In genomic region chr9:128634651-128635262, GRCh38 we compare ENCODE assay signal across 11 cellular contexts. TPM values are rescaled to one million over a fixed set of nuclear protein-coding genes. Genes with fewer than 3 reads are reported as not detected.
DNase-seq lines count a peak whose midpoint lies in the region; ATAC-seq, FAIRE-seq and TF ChIP-seq lines count a peak whose summit lies in the region.
"Had no signal": no experiment of that assay in that cellular context is flagged by ENCODE, and none has a peak within 500 bp of the region (broad histone marks: within the 10 kb centered on the region; RNA-seq: fewer than 3 reads in every experiment).

No MANE protein-coding gene starts in this region.

- TF ChIP-seq EP300 in A549 (IDR thresholded peaks at IDR 0.05) = no peak

- H3K9me3 ChIP-seq in A549 (no peaks in the 10 kb centered on the region), prostate gland (no peaks in the 10 kb centered on the region)

- H3K36me3 Mint-ChIP-seq in stimulated activated memory B cell treated with anti-CD40 and anti-IgM and Interleukin-4, amounts not matched to agents 10 μg/mL and 1 μg/mL and 100 μg/mL, for 72 hours = peaks cover 44% of the 10 kb centered on the region

- TF ChIP-seq POLR2A in A549 (IDR thresholded peaks at IDR 0.05; ENCODE audit: low read length) (no peak), prostate gland (IDR thresholded peaks at IDR 0.05) (no peak)

- TF ChIP-seq CTCF in A549 (IDR thresholded peaks at IDR 0.05) = no peak
- no peak for TF ChIP-seq CTCF in VCaP (conservative IDR thresholded peaks at IDR 0.05)
- no peak for TF ChIP-seq CTCF in prostate gland (IDR thresholded peaks at IDR 0.05)

- FAIRE-seq in A549 (lab: Jason Lieb, UNC) = no peak

- no peak for TF ChIP-seq RAD21 in A549 (conservative IDR thresholded peaks at IDR 0.05 in 1 of 2, IDR thresholded peaks at IDR 0.05 in 1 of 2)

- no peak overlapping the region for H3K4me3 Mint-ChIP-seq in stimulated activated memory B cell treated with anti-CD40 and anti-IgM and Interleukin-4, amounts not matched to agents 10 μg/mL and 1 μg/mL and 100 μg/mL, for 72 hours

- DNase-seq in A549 (ENCODE audit: low read depth in 1 of 2, low spot score in 1 of 2) (no peak), left cardiac atrium (peak; percentile 36), prostate gland (ENCODE audit: low spot score) (no peak), SKM-1 (lab: John Stamatoyannopoulos, UW; ENCODE audit: unreplicated experiment) (no peak)
- no peak for DNase-seq in stimulated activated CD4-positive, alpha-beta T cell treated with anti-CD3 and anti-CD28 coated beads, Interleukin-2, amount 100 ng/mL, for 24 hours
- DNase-seq: activated gamma-delta T cell had no signal

- WGBS in A549 (ENCODE audit: missing lambda C conversion rate) = 71% methylated on average over 23 of the region's 26 CpGs
- WGBS in prostate gland = 68% methylated on average over 26 of the region's 26 CpGs

- CTCF ChIA-PET in A549 (lab: Yijun Ruan, JAX) = interaction anchor here (0.6 to 7.4 kb wide), 37 partner anchors 10 to 400 kb away, joined by 3 to 61 read pairs (median 6); partner anchors contain the start of gene PKN3

- peaks cover 17 to 22% of the 10 kb centered on the region in 2 donors for H3K36me3 ChIP-seq in prostate gland

- POLR2A ChIA-PET in A549 (lab: Yijun Ruan, JAX) = interaction anchor here (0.9 to 2.4 kb wide), 10 partner anchors 9 to 264 kb away, joined by 3 to 24 read pairs (median 6); partner anchors contain the start of genes PKN3, SET, SPTAN1 and URM1

- H3K27me3 Mint-ChIP-seq in stimulated activated memory B cell treated with anti-CD40 and anti-IgM and Interleukin-4, amounts not matched to agents 10 μg/mL and 1 μg/mL and 100 μg/mL, for 72 hours = no peaks in the 10 kb centered on the region

- H3K27ac ChIP-seq in A549 (peak overlapping the region; percentile 97 to 99), VCaP (peak overlapping the region; percentile 14; the same call in 1 of the 2 replicates), prostate gland (peak overlapping the region; percentile 70 to 77)
- H3K27ac ChIP-seq: HL-60 had no signal

- intact Hi-C loops in left cardiac atrium (cut with DNase I) (loop anchor here (5.0 to 10.0 kb wide), 2 partner anchors 48 to 50 kb away; partner anchors contain the start of gene SET (in 1 of the 2)), prostate gland (cut with DNase I) (no loop called here)

- H3K9me3 Mint-ChIP-seq in stimulated activated memory B cell treated with anti-CD40 and anti-IgM and Interleukin-4, amounts not matched to agents 10 μg/mL and 1 μg/mL and 100 μg/mL, for 72 hours = no peaks in the 10 kb centered on the region
- H3K9me3 Mint-ChIP-seq: neural crest cell had no signal

- ATAC-seq in A549 = no peak; a peak in 1 of 6 replicates
- ATAC-seq in left cardiac atrium = peak; percentile 1 to 4
- no peak for ATAC-seq in HG02885 (IDR thresholded peaks at IDR 0.05; ENCODE audit: poor library complexity, unreplicated experiment)
- no peak for ATAC-seq in stimulated activated memory B cell treated with anti-CD40 and anti-IgM and Interleukin-4, amounts not matched to agents 10 μg/mL and 1 μg/mL and 100 μg/mL, for 72 hours

- H3K27me3 ChIP-seq in prostate gland (replicated peaks; ENCODE audit: insufficient read depth) = no peaks in the 10 kb centered on the region

- H3K4me1 ChIP-seq in A549 = peaks cover 49% of the 10 kb centered on the region
- H3K4me1 ChIP-seq in prostate gland (replicated peaks) = peaks cover 10% of the 10 kb centered on the region

- H3K4me2 ChIP-seq in A549 = peak overlapping the region; percentile 93

- H3K27ac Mint-ChIP-seq in stimulated activated memory B cell treated with anti-CD40 and anti-IgM and Interleukin-4, amounts not matched to agents 10 μg/mL and 1 μg/mL and 100 μg/mL, for 72 hours = no peak overlapping the region

- no peaks in the 10 kb centered on the region for H3K4me1 Mint-ChIP-seq in stimulated activated memory B cell treated with anti-CD40 and anti-IgM and Interleukin-4, amounts not matched to agents 10 μg/mL and 1 μg/mL and 100 μg/mL, for 72 hours
- H3K4me1 Mint-ChIP-seq: neural crest cell had no signal

- H3K4me3 ChIP-seq in A549 = peak overlapping the region; percentile 31
- H3K4me3 ChIP-seq in prostate gland = no peak overlapping the region

TF ChIP-seq in A549, 52 proteins besides CTCF, POLR2A, EP300 and RAD21:
- TF ChIP-seq POLR2AphosphoS2 (conservative IDR thresholded peaks at IDR 0.05; ENCODE audit: low read length) (no peak), USF2 (IDR thresholded peaks at IDR 0.05) (no peak), JUN (IDR thresholded peaks at IDR 0.05) (no peak), SMC3 (IDR thresholded peaks at IDR 0.05) (no peak), JUNB (IDR thresholded peaks at IDR 0.05) (no peak), MAX (IDR thresholded peaks at IDR 0.05) (no peak), MYC (IDR thresholded peaks at IDR 0.05; ENCODE audit: borderline replicate concordance, low read length) (no peak), NR3C1 (IDR thresholded peaks at IDR 0.05) (no peak), RARB (CRISPR knock-in tag; IDR thresholded peaks at IDR 0.05) (no peak), CBX8 (IDR thresholded peaks at IDR 0.05) (no peak), NPAS2 (CRISPR knock-in tag; IDR thresholded peaks at IDR 0.05; ENCODE audit: borderline replicate concordance) (no peak), NFE2L2 (conservative IDR thresholded peaks at IDR 0.05; ENCODE audit: low read length) (no peak)

RNA-seq across cellular contexts. Expression of gene DYNC2I2, which starts 21.9 kb away (rescaled TPM):
- polyA plus RNA-seq in A549 (2011; rRNA removed) = 57.3 and 62.8 TPM in 2 replicates
- 184 and 236 TPM in 2 replicates for polyA plus RNA-seq in A549 (2012; cell fraction: cytosol; rRNA removed)
- polyA plus RNA-seq in A549 (2012; cell fraction: nucleus; rRNA removed) = 313 and 398 TPM in 2 replicates
- polyA plus RNA-seq in A549 (2017; fragmentation: RNase III; extraction: RNeasy Plus Mini Kit Qiagen cat#74134 plus additional on column Dnase treatment) = 113 to 117 TPM (median 114 TPM) in 3 replicates
- polyA minus RNA-seq in A549 (2011; rRNA and poly(A)+ RNA removed) = 47.5 and 81.7 TPM in 2 replicates
- 10 to 100 TPM; 12.8 to 20.3 TPM for total RNA-seq in left cardiac atrium
- 10 to 100 TPM; 66.1 to 80.1 TPM for total RNA-seq in prostate gland

RNA-seq across cellular contexts. Expression of gene SET, which starts 54.3 kb away (rescaled TPM):
- 293 and 518 TPM in 2 replicates for polyA plus RNA-seq in A549 (2011; rRNA removed)
- 78.7 and 85.2 TPM in 2 replicates for polyA plus RNA-seq in A549 (2012; cell fraction: cytosol; rRNA removed)
- polyA plus RNA-seq in A549 (2012; cell fraction: nucleus; rRNA removed) = 34.6 and 48.0 TPM in 2 replicates
- polyA plus RNA-seq in A549 (2017; fragmentation: RNase III; extraction: RNeasy Plus Mini Kit Qiagen cat#74134 plus additional on column Dnase treatment) = 538 to 546 TPM (median 544 TPM) in 3 replicates
- 108 TPM in 2 replicates for polyA minus RNA-seq in A549 (2011; rRNA and poly(A)+ RNA removed)
- total RNA-seq in left cardiac atrium = 100 to 1,000 TPM; 158 to 191 TPM
- 100 to 1,000 TPM; 138 to 150 TPM for total RNA-seq in prostate gland

Comparison
In these comparisons a context has a peak if more than half of its experiments do, and no peak if none do; other contexts are left out.
1. ATAC-seq: peak in left cardiac atrium (2 of 2); none in A549 (0 of 2), HG02885 (single experiment) and stimulated activated memory B cell treated with anti-CD40 and anti-IgM and Interleukin-4, amounts not matched to agents 10 μg/mL and 1 μg/mL and 100 μg/mL, for 72 hours (single experiment).
2. H3K27ac ChIP-seq: peak in every context shown above with its lines; median percentile 98 in A549; 74 in prostate gland; 14 in VCaP.